1 cellular context compared by ENCODE assay signal in genomic region chr17:82095777-82096708, GRCh38.
TF ChIP-seq lines count a peak whose summit lies in the region.

No MANE protein-coding gene starts in this region.

TF ChIP-seq in HepG2, 621 proteins besides CTCF, POLR2A, EP300 and RAD21 (continued from another document and continues in another):
- TF ChIP-seq ZBTB34 (CRISPR knock-in tag; IDR thresholded peaks at IDR 0.05) (0 out of 2 replicates have a peak, but pooled peaks have one; percentile 52), DR1 (CRISPR knock-in tag; IDR thresholded peaks at IDR 0.05) (no peak), ZFP36 (IDR thresholded peaks at IDR 0.05; ENCODE audit: borderline replicate concordance, low read depth, low read length, partially characterized antibody) (no peak), ZNF761 (CRISPR knock-in tag; conservative IDR thresholded peaks at IDR 0.05) (no peak), ZNF362 (CRISPR knock-in tag; IDR thresholded peaks at IDR 0.05; ENCODE audit: borderline replicate concordance) (no peak), ZNF558 (CRISPR knock-in tag; IDR thresholded peaks at IDR 0.05; ENCODE audit: borderline replicate concordance) (no peak; the same call in 1 of the 2 replicates), ZFP41 (CRISPR knock-in tag; IDR thresholded peaks at IDR 0.05; ENCODE audit: borderline replicate concordance) (peak; percentile 44; the same call in 1 of the 2 replicates), U2AF1 (optimal IDR thresholded peaks at IDR 0.05; ENCODE audit: low read depth, low read length) (no peak), ZBTB49 (CRISPR knock-in tag; IDR thresholded peaks at IDR 0.05; ENCODE audit: borderline replicate concordance) (no peak), ZNF331 (CRISPR knock-in tag; IDR thresholded peaks at IDR 0.05) (no peak), SRSF1 (optimal IDR thresholded peaks at IDR 0.05; ENCODE audit: low read depth, low read length) (no peak), SOX13 (IDR thresholded peaks at IDR 0.05) (no peak), SOX13 (CRISPR knock-in tag; conservative IDR thresholded peaks at IDR 0.05 in 1 of 2, IDR thresholded peaks at IDR 0.05 in 1 of 2) (no peak), TFAP4 (IDR thresholded peaks at IDR 0.05; ENCODE audit: borderline replicate concordance, low read depth) (no peak), PAWR (CRISPR knock-in tag; IDR thresholded peaks at IDR 0.05; ENCODE audit: borderline replicate concordance) (no peak), ZBTB44 (CRISPR knock-in tag; IDR thresholded peaks at IDR 0.05) (no peak), JUND (CRISPR knock-in tag; IDR thresholded peaks at IDR 0.05) (0 out of 2 replicates have a peak, but pooled peaks have one; percentile 21), ZHX2 (IDR thresholded peaks at IDR 0.05; ENCODE audit: low read depth) (no peak), ZHX2 (CRISPR knock-in tag; IDR thresholded peaks at IDR 0.05; ENCODE audit: borderline replicate concordance) (no peak), ZFP91 (CRISPR knock-in tag; IDR thresholded peaks at IDR 0.05; ENCODE audit: borderline replicate concordance) (peak; percentile 67; the same call in 1 of the 2 replicates), SUZ12 (IDR thresholded peaks at IDR 0.05; ENCODE audit: low read depth, low read length) (no peak), GABPA (IDR thresholded peaks at IDR 0.05; ENCODE audit: low read depth, low read length) (no peak), GABPA (CRISPR knock-in tag; IDR thresholded peaks at IDR 0.05; ENCODE audit: low read depth) (no peak), CHD4 (IDR thresholded peaks at IDR 0.05; ENCODE audit: borderline replicate concordance, low read length) (no peak), TCF7L2 (IDR thresholded peaks at IDR 0.05; ENCODE audit: low read depth, low read length) (no peak), SCMH1 (CRISPR knock-in tag; IDR thresholded peaks at IDR 0.05; ENCODE audit: borderline replicate concordance) (no peak), CREBL2 (CRISPR knock-in tag; IDR thresholded peaks at IDR 0.05; ENCODE audit: borderline replicate concordance) (no peak), BCL3 (CRISPR knock-in tag; IDR thresholded peaks at IDR 0.05) (no peak), ZNF773 (CRISPR knock-in tag; IDR thresholded peaks at IDR 0.05; ENCODE audit: borderline replicate concordance) (no peak; the same call in 1 of the 2 replicates), ARNT (IDR thresholded peaks at IDR 0.05) (no peak), NFIC (IDR thresholded peaks at IDR 0.05; ENCODE audit: low read length) (no peak), SIX1 (CRISPR knock-in tag; IDR thresholded peaks at IDR 0.05; ENCODE audit: borderline replicate concordance) (no peak), YEATS4 (CRISPR knock-in tag; IDR thresholded peaks at IDR 0.05; ENCODE audit: borderline replicate concordance) (peak; percentile 10; the same call in 1 of the 2 replicates), ARID5B (CRISPR knock-in tag; IDR thresholded peaks at IDR 0.05) (no peak), SIN3B (IDR thresholded peaks at IDR 0.05; ENCODE audit: low read length) (no peak), ZBTB7A (CRISPR knock-in tag; IDR thresholded peaks at IDR 0.05) (0 out of 2 replicates have a peak, but pooled peaks have one; percentile 50), EHMT2 (IDR thresholded peaks at IDR 0.05; ENCODE audit: borderline replicate concordance, low read depth, low read length) (no peak), ZNF543 (CRISPR knock-in tag; IDR thresholded peaks at IDR 0.05) (no peak), ZNF547 (CRISPR knock-in tag; IDR thresholded peaks at IDR 0.05) (no peak), HNRNPH1 (optimal IDR thresholded peaks at IDR 0.05; ENCODE audit: low read depth, low read length) (no peak), ASH2L (IDR thresholded peaks at IDR 0.05; ENCODE audit: insufficient read length, low read depth, low read length) (no peak), ZNF263 (CRISPR knock-in tag; IDR thresholded peaks at IDR 0.05) (0 out of 2 replicates have a peak, but pooled peaks have one; percentile 34)
